7 cellular contexts compared by ENCODE assay signal in genomic region chr17:13601776-13602551, GRCh38. TPM values are rescaled to one million over a fixed set of nuclear protein-coding genes. Genes with fewer than 3 reads are reported as not detected.
A peak's percentile ranks its signal among the peaks of the same experiment; 100 is the strongest.
DNase-seq lines count a peak whose midpoint lies in the region; ATAC-seq and TF ChIP-seq lines count a peak whose summit lies in the region.

HS3ST3A1 (minus strand) TSS chr17:13601929; CDS start chr17:13601129, 800 bp downstream.

- no peaks in the 10 kb centered on the region for H3K27me3 ChIP-seq in osteoblast (ENCODE audit: insufficient read depth, low read length)

- ATAC-seq in GM19397 (IDR thresholded peaks at IDR 0.05; ENCODE audit: unreplicated experiment) (no peak), GM18511 (IDR thresholded peaks at IDR 0.05; ENCODE audit: unreplicated experiment) (no peak)

- peak within 1 kb of the TSS; percentile 85 for H3K27ac ChIP-seq in osteoblast (ENCODE audit: low read depth, low read length)

- H2AFZ ChIP-seq in osteoblast (ENCODE audit: low read length), result peak within 1 kb of the TSS; percentile 92

- peak within 1 kb of the TSS; percentile 91 for H3K4me3 ChIP-seq in osteoblast (ENCODE audit: insufficient read depth, low read length)

- no peaks in the 10 kb centered on the region for H3K9me3 Mint-ChIP-seq in activated CD4-positive, alpha-beta memory T cell treated with anti-CD3 and anti-CD28 coated beads for 36 hours

- CTCF ChIA-PET in activated CD4-positive, alpha-beta memory T cell treated with anti-CD3 and anti-CD28 coated beads for 36 hours (lab: Charles Lee), result interaction anchor here (1.3 kb wide), 1 partner anchor 699 kb away, joined by 4 read pairs; the partner anchor contains the start of gene HS3ST3B1

- H3K27me3 Mint-ChIP-seq in activated CD4-positive, alpha-beta memory T cell treated with anti-CD3 and anti-CD28 coated beads for 36 hours, result peaks cover 45% of the 10 kb centered on the region

- H3K36me3 ChIP-seq in osteoblast (ENCODE audit: insufficient read depth, low read length), result no peaks in the 10 kb centered on the region

- intact Hi-C loops in activated CD4-positive, alpha-beta memory T cell treated with anti-CD3 and anti-CD28 coated beads for 36 hours (cut with micrococcal nuclease), result no loop called here

- peaks cover 33% of the 10 kb centered on the region for H3K4me1 ChIP-seq in osteoblast (ENCODE audit: insufficient read depth, low read length)

- no peaks in the 10 kb centered on the region for H4K20me1 ChIP-seq in osteoblast (ENCODE audit: insufficient read depth, low read length)

- H3K36me3 Mint-ChIP-seq in activated CD4-positive, alpha-beta memory T cell treated with anti-CD3 and anti-CD28 coated beads for 36 hours, result no peaks in the 10 kb centered on the region

- POLR2A ChIA-PET in activated CD4-positive, alpha-beta memory T cell treated with anti-CD3 and anti-CD28 coated beads for 36 hours (lab: Charles Lee), result no interaction called here

- peaks cover 45% of the 10 kb centered on the region for H3K79me2 ChIP-seq in osteoblast (ENCODE audit: insufficient read depth, low read length)

- H3K4me1 Mint-ChIP-seq in activated CD4-positive, alpha-beta memory T cell treated with anti-CD3 and anti-CD28 coated beads for 36 hours (ENCODE audit: low read depth), result peaks cover 8% of the 10 kb centered on the region

- H3K27ac Mint-ChIP-seq in activated CD4-positive, alpha-beta memory T cell treated with anti-CD3 and anti-CD28 coated beads for 36 hours, result no peak within 1 kb of the TSS

- H3K9me3 ChIP-seq in osteoblast (ENCODE audit: low read depth, low read length), result no peaks in the 10 kb centered on the region

- H3K4me2 ChIP-seq in osteoblast (ENCODE audit: insufficient read depth, low read length), result peak within 1 kb of the TSS; percentile 86

- peak within 1 kb of the TSS; percentile 65 for H3K4me3 Mint-ChIP-seq in activated CD4-positive, alpha-beta memory T cell treated with anti-CD3 and anti-CD28 coated beads for 36 hours

- no peak for TF ChIP-seq CTCF in osteoblast (IDR thresholded peaks at IDR 0.05; ENCODE audit: extremely low read depth, low read depth, low read length)

- DNase-seq in HK-2 (ENCODE audit: unreplicated experiment) (peak; percentile 94), glomerular endothelial cell (ENCODE audit: extremely low read depth, low read depth, low spot score) (no peak), osteoblast (ENCODE audit: insufficient read length, low spot score, missing footprints) (peak; percentile 97), RPMI8226 (no peak)
- DNase-seq in activated CD4-positive, alpha-beta memory T cell treated with anti-CD3 and anti-CD28 coated beads for 36 hours, result peak; percentile 20

RNA-seq across cellular contexts. Expression of gene HS3ST3A1, which starts in this region (rescaled TPM):
- total RNA-seq in activated CD4-positive, alpha-beta memory T cell treated with anti-CD3 and anti-CD28 coated beads for 36 hours, result 1 to 10 TPM in 1 of 2 experiments, under 1 TPM in 1; 0.85 to 1.8 TPM
- 9.1 and 14.2 TPM in 2 replicates for total RNA-seq in glomerular endothelial cell
- 7.1 and 8.3 TPM in 2 replicates for total RNA-seq in osteoblast

Comparison
In these comparisons a context has a peak if more than half of its experiments do, and no peak if none do; other contexts are left out.
1. DNase-seq: peak in HK-2 (single experiment), activated CD4-positive, alpha-beta memory T cell treated with anti-CD3 and anti-CD28 coated beads for 36 hours (single experiment) and osteoblast (single experiment); none in glomerular endothelial cell (single experiment) and RPMI8226 (single experiment).